30 cellular contexts compared by ENCODE assay signal in the genomic region with DNA sequence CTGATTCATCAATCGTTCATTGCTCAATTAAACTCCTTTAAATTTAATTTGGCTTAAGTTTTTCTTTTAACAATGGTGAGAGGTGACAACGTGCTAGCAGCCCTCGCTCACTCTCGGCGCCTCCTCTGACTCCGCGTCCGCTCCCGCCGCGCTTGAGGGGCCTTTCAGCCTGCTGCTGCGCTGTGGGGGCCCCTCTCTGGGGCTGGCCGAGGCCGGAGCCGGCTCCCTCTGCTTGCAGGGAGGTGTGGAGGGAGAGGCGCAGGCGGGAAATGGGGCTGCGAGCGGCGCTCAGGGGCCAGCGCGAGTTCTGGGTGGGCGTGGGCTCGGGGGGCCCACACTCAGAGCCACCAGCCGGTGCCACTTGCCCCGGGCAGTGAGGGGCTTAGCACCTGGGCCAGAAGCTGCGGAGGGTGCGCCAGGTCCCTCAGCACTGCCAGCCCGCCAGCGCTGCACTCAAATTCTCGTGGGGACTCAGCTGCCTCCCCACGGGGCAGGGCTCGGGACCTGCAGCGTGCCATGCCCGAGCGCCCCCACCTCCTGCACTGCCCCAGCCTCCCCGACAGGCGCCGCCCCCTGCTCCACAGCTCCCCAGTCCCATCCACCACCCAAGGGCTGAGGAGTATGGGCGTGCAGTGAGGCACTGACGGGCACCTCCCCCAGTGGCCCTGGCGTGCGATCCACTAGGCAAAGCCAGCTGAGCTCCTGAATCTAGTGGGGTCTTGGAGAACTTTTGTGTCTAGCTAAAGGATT.
"Had no signal": no experiment of that assay in that cellular context is flagged by ENCODE, and none has a peak within 500 bp of the region (broad histone marks: within the 10 kb centered on the region; RNA-seq: fewer than 3 reads in every experiment).

No MANE protein-coding gene starts in this region.

- H3K4me1 Mint-ChIP-seq: activated CD4-positive, alpha-beta memory T cell treated with anti-CD3 and anti-CD28 coated beads, Interleukin-2, amount 10 ng/mL, durations not matched to agents 7 days and 5 days; activated CD4-positive, alpha-beta T cell treated with anti-CD3 and anti-CD28 coated beads, Interleukin-2, amount 10 ng/mL, durations not matched to agents 7 days and 5 days; activated CD8-positive, alpha-beta memory T cell treated with anti-CD3 and anti-CD28 coated beads, Interleukin-2, amount 10 ng/mL, durations not matched to agents 7 days and 5 days; activated naive CD4-positive, alpha-beta T cell treated with anti-CD3 and anti-CD28 coated beads, Interleukin-2, amount 10 ng/mL, durations not matched to agents 7 days and 5 days; activated naive CD8-positive, alpha-beta T cell treated with anti-CD3 and anti-CD28 coated beads, Interleukin-2, amount 10 ng/mL, durations not matched to agents 7 days and 5 days; neural progenitor cell had no signal

- H3K27me3 Mint-ChIP-seq: activated CD4-positive, alpha-beta memory T cell treated with anti-CD3 and anti-CD28 coated beads, Interleukin-2, amount 10 ng/mL, durations not matched to agents 7 days and 5 days; activated CD4-positive, alpha-beta T cell treated with anti-CD3 and anti-CD28 coated beads, Interleukin-2, amount 10 ng/mL, durations not matched to agents 7 days and 5 days; activated CD8-positive, alpha-beta memory T cell treated with anti-CD3 and anti-CD28 coated beads, Interleukin-2, amount 10 ng/mL, durations not matched to agents 7 days and 5 days; activated naive CD4-positive, alpha-beta T cell treated with anti-CD3 and anti-CD28 coated beads, Interleukin-2, amount 10 ng/mL, durations not matched to agents 7 days and 5 days; activated naive CD8-positive, alpha-beta T cell treated with anti-CD3 and anti-CD28 coated beads, Interleukin-2, amount 10 ng/mL, durations not matched to agents 7 days and 5 days; memory B cell; naive thymus-derived CD8-positive, alpha-beta T cell had no signal

- H3K9me3 Mint-ChIP-seq: stimulated activated effector memory CD8-positive, alpha-beta T cell treated with anti-CD3 and anti-CD28 coated beads, Interleukin-12 subunit alpha, Interleukin-12 subunit beta, amount 100 ng/mL, for 72 hours had no signal

- DNase-seq: activated CD4-positive, alpha-beta memory T cell treated with anti-CD3 and anti-CD28 coated beads, Interleukin-2, amount 10 ng/mL, durations not matched to agents 7 days and 5 days; activated CD4-positive, alpha-beta T cell treated with anti-CD3 and anti-CD28 coated beads, Interleukin-2, amount 10 ng/mL, durations not matched to agents 7 days and 5 days; activated CD8-positive, alpha-beta memory T cell treated with anti-CD3 and anti-CD28 coated beads, Interleukin-2, amount 10 ng/mL, durations not matched to agents 7 days and 5 days; activated gamma-delta T cell; activated naive CD4-positive, alpha-beta T cell treated with anti-CD3 and anti-CD28 coated beads, Interleukin-2, amount 10 ng/mL, durations not matched to agents 7 days and 5 days; activated naive CD8-positive, alpha-beta T cell treated with anti-CD3 and anti-CD28 coated beads, Interleukin-2, amount 10 ng/mL, durations not matched to agents 7 days and 5 days; brain microvascular endothelial cell; caudate nucleus; foreskin fibroblast; hippocampal formation; kidney; midbrain; naive thymus-derived CD8-positive, alpha-beta T cell; occipital lobe; posterior cingulate gyrus; stimulated activated CD4-positive, alpha-beta T cell treated with anti-CD3 and anti-CD28 coated beads, Interleukin-4, amount 100 ng/mL, for 24 hours; stomach; SW 1271; T1000; tibial artery; WERI-Rb-1 had no signal

- H3K27me3 ChIP-seq: brain microvascular endothelial cell, neural progenitor cell, stomach, tibial artery had no signal

- H3K4me3 Mint-ChIP-seq: activated CD4-positive, alpha-beta memory T cell treated with anti-CD3 and anti-CD28 coated beads, Interleukin-2, amount 10 ng/mL, durations not matched to agents 7 days and 5 days; activated CD4-positive, alpha-beta T cell treated with anti-CD3 and anti-CD28 coated beads, Interleukin-2, amount 10 ng/mL, durations not matched to agents 7 days and 5 days; activated CD8-positive, alpha-beta memory T cell treated with anti-CD3 and anti-CD28 coated beads, Interleukin-2, amount 10 ng/mL, durations not matched to agents 7 days and 5 days; activated naive CD4-positive, alpha-beta T cell treated with anti-CD3 and anti-CD28 coated beads, Interleukin-2, amount 10 ng/mL, durations not matched to agents 7 days and 5 days; activated naive CD8-positive, alpha-beta T cell treated with anti-CD3 and anti-CD28 coated beads, Interleukin-2, amount 10 ng/mL, durations not matched to agents 7 days and 5 days; activated T-helper 1 cell treated with anti-CD3 and anti-CD28 coated beads, Interleukin-12 subunit alpha, Interleukin-12 subunit beta, Interleukin-2, Interleukin-4 antibody, amounts not matched to agents 30 ng/mL and 10 ng/mL and 1 ng/mL, durations not matched to agents 14 hours and 24 hours and 36 hours; memory B cell; naive thymus-derived CD8-positive, alpha-beta T cell; neural progenitor cell; stimulated activated effector memory CD8-positive, alpha-beta T cell treated with anti-CD3 and anti-CD28 coated beads, Interleukin-12 subunit alpha, Interleukin-12 subunit beta, amount 100 ng/mL, for 72 hours; T-helper 1 cell treated with Interleukin-12 subunit alpha and Interleukin-12 subunit beta and Interleukin-4 antibody, amounts not matched to agents 30 μg/mL and 1 μg/mL, for 36 hours had no signal

- H3K4me1 ChIP-seq: neural progenitor cell, stomach, tibial artery had no signal

- H3K9ac ChIP-seq: neural progenitor cell had no signal

- H3K36me3 ChIP-seq: neural progenitor cell had no signal

- H3K9me3 ChIP-seq: tibial artery had no signal

- H3K27ac ChIP-seq: brain microvascular endothelial cell, neural progenitor cell, skin epidermis, stomach, tibial artery, WERI-Rb-1 had no signal

- H3K27ac Mint-ChIP-seq: activated CD4-positive, alpha-beta memory T cell treated with anti-CD3 and anti-CD28 coated beads, Interleukin-2, amount 10 ng/mL, durations not matched to agents 7 days and 5 days; activated CD4-positive, alpha-beta T cell treated with anti-CD3 and anti-CD28 coated beads, Interleukin-2, amount 10 ng/mL, durations not matched to agents 7 days and 5 days; activated CD8-positive, alpha-beta memory T cell treated with anti-CD3 and anti-CD28 coated beads, Interleukin-2, amount 10 ng/mL, durations not matched to agents 7 days and 5 days; activated naive CD4-positive, alpha-beta T cell treated with anti-CD3 and anti-CD28 coated beads, Interleukin-2, amount 10 ng/mL, durations not matched to agents 7 days and 5 days; activated naive CD8-positive, alpha-beta T cell treated with anti-CD3 and anti-CD28 coated beads, Interleukin-2, amount 10 ng/mL, durations not matched to agents 7 days and 5 days; activated T-helper 1 cell treated with anti-CD3 and anti-CD28 coated beads, Interleukin-12 subunit alpha, Interleukin-12 subunit beta, Interleukin-2, Interleukin-4 antibody, amounts not matched to agents 30 ng/mL and 10 ng/mL and 1 ng/mL, durations not matched to agents 14 hours and 24 hours and 36 hours; memory B cell; neural progenitor cell; stimulated activated effector memory CD8-positive, alpha-beta T cell treated with anti-CD3 and anti-CD28 coated beads, Interleukin-12 subunit alpha, Interleukin-12 subunit beta, amount 100 ng/mL, for 72 hours; T-helper 1 cell treated with Interleukin-12 subunit alpha and Interleukin-12 subunit beta and Interleukin-4 antibody, amounts not matched to agents 30 μg/mL and 1 μg/mL, for 36 hours had no signal

- H3K4me3 ChIP-seq: neural progenitor cell, skin epidermis, stomach, tibial artery had no signal

- ATAC-seq: activated CD4-positive, CD25-positive, alpha-beta regulatory T cell treated with anti-CD3 and anti-CD28 coated beads, Interleukin-2, amount 50 U/mL, for 24 hours; activated CD8-positive, alpha-beta memory T cell treated with anti-CD3 and anti-CD28 coated beads, Interleukin-2, amount 10 ng/mL, durations not matched to agents 7 days and 5 days; esophagus mucosa; naive thymus-derived CD8-positive, alpha-beta T cell; sciatic nerve; stimulated activated effector memory CD8-positive, alpha-beta T cell treated with anti-CD3 and anti-CD28 coated beads, Interleukin-12 subunit alpha, Interleukin-12 subunit beta, amount 100 ng/mL, for 72 hours had no signal
